8 cellular contexts compared by ENCODE assay signal in the genomic region with DNA sequence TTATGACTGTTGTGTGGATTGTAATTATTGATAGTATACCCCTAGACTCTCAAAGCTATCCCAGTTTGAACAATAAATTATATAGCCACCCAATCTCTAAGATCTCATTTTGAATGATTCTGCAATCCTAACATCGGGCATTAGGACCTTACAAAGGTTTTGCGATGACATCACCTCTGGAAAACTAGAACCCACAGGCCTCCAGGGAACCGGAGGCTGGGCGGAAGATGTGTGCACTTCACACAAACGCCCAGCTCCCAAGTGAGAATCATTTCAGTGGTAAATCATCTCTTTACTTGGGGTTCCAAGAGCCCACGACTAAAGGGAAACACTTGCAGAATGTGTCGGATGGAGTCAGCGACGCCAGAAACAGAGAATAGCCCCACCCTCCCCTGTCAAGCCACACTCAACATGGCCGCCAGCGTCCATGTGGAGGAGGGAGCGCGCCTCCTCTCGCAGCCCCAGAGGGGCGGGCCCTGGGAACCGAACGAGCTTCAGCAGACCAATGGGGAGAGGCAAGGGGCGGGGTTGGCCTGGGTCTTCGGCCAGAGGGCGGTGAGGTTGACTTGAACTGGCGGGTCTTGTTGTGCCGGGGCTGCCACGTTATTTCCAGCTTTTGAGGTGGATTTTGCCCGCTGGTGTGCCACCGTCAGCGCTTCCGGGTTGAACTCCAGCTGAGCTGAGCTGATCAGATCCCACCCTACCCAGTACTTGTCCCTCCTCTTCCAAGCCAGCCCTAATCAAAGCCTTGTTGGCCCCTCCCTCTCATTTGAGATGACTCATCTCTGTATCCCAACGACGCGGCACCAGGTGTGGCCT. TPM values are rescaled to one million over a fixed set of nuclear protein-coding genes. Genes with fewer than 3 reads are reported as not detected.
DNase-seq lines count a peak whose midpoint lies in the region; ATAC-seq and TF ChIP-seq lines count a peak whose summit lies in the region.

No MANE protein-coding gene starts in this region.

- TF ChIP-seq POLR2A in erythroblast (IDR thresholded peaks at IDR 0.05; ENCODE audit: low read length), result peak; percentile 78

- H3K27ac ChIP-seq in PC-3 (ENCODE audit: low read length) (peak overlapping the region; percentile 91), mucosa of rectum (ENCODE audit: low read depth in 2 of 2, low read length in 2 of 2) (peak overlapping the region; percentile 98 to 100)

- POLR2A ChIA-PET in PC-3 (lab: Charles Lee; ENCODE audit: unreplicated experiment), result interaction anchor here (0.5 to 1.7 kb wide), 7 partner anchors 9 to 646 kb away, joined by 3 to 20 read pairs (median 4); a partner anchor contains a TSS

- no peaks in the 10 kb centered on the region for H4K20me1 ChIP-seq in PC-3 (ENCODE audit: low read length)

- H3K4me2 ChIP-seq in PC-3 (ENCODE audit: low read length), result peak overlapping the region; percentile 85

- H3K9me3 ChIP-seq in PC-3 (ENCODE audit: low read length) (no peaks in the 10 kb centered on the region), mucosa of rectum (ENCODE audit: control insufficient read depth in 2 of 2, low read length in 2 of 2) (no peaks in the 10 kb centered on the region)

- intact Hi-C loops in PC-3 (cut with micrococcal nuclease), result loop anchor here (1.0 to 2.0 kb wide), 3 partner anchors 9 to 98 kb away; a partner anchor contains a TSS

- H3K9me2 ChIP-seq in PC-3 (replicated peaks; ENCODE audit: low read length), result no peaks in the 10 kb centered on the region

- CTCF ChIA-PET in PC-3 (lab: Charles Lee), result interaction anchor here (1.1 kb wide), 2 partner anchors 18 to 152 kb away, joined by 5 to 6 read pairs; a partner anchor contains a TSS

- no peaks in the 10 kb centered on the region for H3K27me3 Mint-ChIP-seq in activated T-cell treated with anti-CD3 and anti-CD28 coated beads, Interleukin-2, amount 50 U/mL, for 24 hours

- H3F3A ChIP-seq in PC-3 (ENCODE audit: low read length, unreplicated experiment), result no peaks in the 10 kb centered on the region

- no peaks in the 10 kb centered on the region for H3K36me3 Mint-ChIP-seq in activated T-cell treated with anti-CD3 and anti-CD28 coated beads, Interleukin-2, amount 50 U/mL, for 24 hours (ENCODE audit: low read depth)

- peak overlapping the region; percentile 93 for H2AFZ ChIP-seq in PC-3 (ENCODE audit: low read length)

- H3K36me3 ChIP-seq in PC-3 (ENCODE audit: low read depth, low read length) (no peaks in the 10 kb centered on the region), mucosa of rectum (ENCODE audit: control insufficient read depth in 2 of 2, insufficient read depth in 2 of 2, low read length in 2 of 2) (no peaks in the 10 kb centered on the region)

- TF ChIP-seq CTCF in PC-3 (conservative IDR thresholded peaks at IDR 0.05; ENCODE audit: low read depth, low read length), result no peak

- H3K4me1 Mint-ChIP-seq in activated T-cell treated with anti-CD3 and anti-CD28 coated beads, Interleukin-2, amount 50 U/mL, for 24 hours (ENCODE audit: low read depth), result peaks cover 17% of the 10 kb centered on the region

- BruUV-seq in PC-3 (replicated peaks; lab: Mats Ljungman, UMichigan), result TSS peak; percentile 89

- H3K9ac ChIP-seq in PC-3 (ENCODE audit: low read length), result peak overlapping the region; percentile 80
- H3K9ac ChIP-seq in mucosa of rectum (ENCODE audit: low read depth in 1 of 2, low read length in 2 of 2), result peak overlapping the region; percentile 87 to 88

- H3K27ac Mint-ChIP-seq in activated T-cell treated with anti-CD3 and anti-CD28 coated beads, Interleukin-2, amount 50 U/mL, for 24 hours, result peak overlapping the region; percentile 99

- H3K27me3 ChIP-seq in PC-3 (ENCODE audit: low read length) (no peaks in the 10 kb centered on the region), mucosa of rectum (ENCODE audit: control insufficient read depth in 2 of 2, insufficient read depth in 2 of 2, low read length in 2 of 2) (no peaks in the 10 kb centered on the region)

- DNase-seq in DMS53 (lab: John Stamatoyannopoulos, UW), result peak; percentile 100
- peak; percentile 97 for DNase-seq in Jurkat, Clone E6-1 (ENCODE audit: low read depth, low spot score)
- peak; percentile 99 for DNase-seq in PC-3
- DNase-seq in activated T-cell treated with anti-CD3 and anti-CD28 coated beads, Interleukin-2, amount 50 U/mL, for 24 hours, result peak; percentile 98
- peak; percentile 97 to 98 for DNase-seq in erythroblast (lab: John Stamatoyannopoulos, UW)
- peak; percentile 89 to 97 for DNase-seq in stimulated activated CD8-positive, alpha-beta memory T cell treated with anti-CD3 and anti-CD28 coated beads, Interleukin-4, amount 100 ng/mL, for 4 hours (ENCODE audit: low read depth in 2 of 2, low spot score in 1 of 2)

- H3K9me3 Mint-ChIP-seq in activated T-cell treated with anti-CD3 and anti-CD28 coated beads, Interleukin-2, amount 50 U/mL, for 24 hours, result no peaks in the 10 kb centered on the region

- peak overlapping the region; percentile 85 for H3K4me3 Mint-ChIP-seq in activated T-cell treated with anti-CD3 and anti-CD28 coated beads, Interleukin-2, amount 50 U/mL, for 24 hours

- H3K79me2 ChIP-seq in PC-3 (ENCODE audit: low read length), result no peaks in the 10 kb centered on the region

- H3K4me1 ChIP-seq in PC-3 (ENCODE audit: insufficient read depth, low read length) (peaks cover 5% of the 10 kb centered on the region; the same call in 1 of the 2 replicates), mucosa of rectum (ENCODE audit: control insufficient read depth in 2 of 2, insufficient read depth in 2 of 2, low read length in 2 of 2) (peaks cover 0 to 3% of the 10 kb centered on the region in 2 donors)

- peak overlapping the region; percentile 52 for H3K4me3 ChIP-seq in Jurkat, Clone E6-1 (ENCODE audit: low read length)
- H3K4me3 ChIP-seq in PC-3 (ENCODE audit: low read length), result peak overlapping the region; percentile 72
- H3K4me3 ChIP-seq in mucosa of rectum (ENCODE audit: low read length in 2 of 2), result peak overlapping the region; percentile 93 to 97

- ATAC-seq in GM21717 (IDR thresholded peaks at IDR 0.05; ENCODE audit: unreplicated experiment) (peak; percentile 97), PC-3 (peak; percentile 98)

RNA-seq across cellular contexts. Expression of a gene that starts 8.4 kb away (rescaled TPM):
- polyA plus RNA-seq in Jurkat, Clone E6-1 (2012; ENCODE audit: insufficient read depth, insufficient read length), result 58.9 TPM
- 48.0 and 80.8 TPM in 2 replicates for total RNA-seq in PC-3 (2014; rRNA removed)

RNA-seq across cellular contexts. Expression of a gene that starts 18.4 kb away (rescaled TPM):
- polyA plus RNA-seq in Jurkat, Clone E6-1 (2012; ENCODE audit: insufficient read depth, insufficient read length), result 39.3 TPM
- 97.9 and 109 TPM in 2 replicates for total RNA-seq in PC-3 (2014; rRNA removed)

Comparison
In these comparisons a context has a peak if more than half of its experiments do, and no peak if none do; other contexts are left out.
1. Peak in every context shown above with its lines: DNase-seq, ATAC-seq, H3K4me3 ChIP-seq and H3K27ac ChIP-seq.